10 cellular contexts compared by ENCODE assay signal in genomic region chr17:29151567-29151966, GRCh38. TPM values are rescaled to one million over a fixed set of nuclear protein-coding genes. Genes with fewer than 3 reads are reported as not detected.
A peak's percentile ranks its signal among the peaks of the same experiment; 100 is the strongest.
DNase-seq lines count a peak whose midpoint lies in the region; ATAC-seq, FAIRE-seq and TF ChIP-seq lines count a peak whose summit lies in the region.
"Had no signal": no experiment of that assay in that cellular context is flagged by ENCODE, and none has a peak within 500 bp of the region (broad histone marks: within the 10 kb centered on the region; RNA-seq: fewer than 3 reads in every experiment).

No MANE protein-coding gene starts in this region.

- no peaks in the 10 kb centered on the region for H4K20me1 ChIP-seq in SK-N-SH (ENCODE audit: insufficient read depth)
- H4K20me1 ChIP-seq in endothelial cell of umbilical vein (replicated peaks; ENCODE audit: control insufficient read depth, extremely low read depth, insufficient read depth, low read length), result no peaks in the 10 kb centered on the region

- 35% methylated on average over 4 of the region's 4 CpGs for WGBS in SK-N-SH (ENCODE audit: low lambda C conversion rate)

- no peaks in the 10 kb centered on the region for H3K27me3 Mint-ChIP-seq in progenitor cell of endocrine pancreas

- TF ChIP-seq POLR2A in endothelial cell of umbilical vein (IDR thresholded peaks at IDR 0.05; ENCODE audit: low read depth, low read length), result no peak

- CTCF ChIA-PET in SK-N-SH (lab: Yijun Ruan, JAX) (interaction anchor here (15.7 to 22.3 kb wide), 3 partner anchors 30 to 65 kb away, joined by 276 to 535 read pairs (median 438); partner anchors contain the start of gene MYO18A), endothelial cell of umbilical vein (lab: Charles Lee) (interaction anchor here (2.2 to 4.6 kb wide), 2 partner anchors 27 to 28 kb away, joined by 11 to 242 read pairs; partner anchors contain the start of gene MYO18A)

- H3K36me3 Mint-ChIP-seq in progenitor cell of endocrine pancreas (ENCODE audit: insufficient read depth), result no peaks in the 10 kb centered on the region

- H2AFZ ChIP-seq in SK-N-SH (ENCODE audit: low read depth) (no peak overlapping the region), endothelial cell of umbilical vein (ENCODE audit: low read depth, low read length) (no peak overlapping the region)

- no peak for TF ChIP-seq RAD21 in SK-N-SH (IDR thresholded peaks at IDR 0.05; ENCODE audit: low read length)

- no peaks in the 10 kb centered on the region for H3K36me3 ChIP-seq in SK-N-SH (replicated peaks in 1 of 2; ENCODE audit: control insufficient read depth in 1 of 2, insufficient read depth in 2 of 2, low read length in 1 of 2)
- no peaks in the 10 kb centered on the region for H3K36me3 ChIP-seq in endothelial cell of umbilical vein (ENCODE audit: control insufficient read depth in 2 of 2, extremely low read depth in 1 of 2, insufficient read depth in 2 of 2, low read length in 2 of 2)
- H3K36me3 ChIP-seq: esophagus muscularis mucosa had no signal

- dilution Hi-C loops in endothelial cell of umbilical vein (cut with MboI; ENCODE audit: extremely low pct_ligation_motif_present, low sequenced_read_pairs), result no loop called here

- peak overlapping the region; percentile 86 for H3K27ac Mint-ChIP-seq in progenitor cell of endocrine pancreas

- H3K9ac ChIP-seq in SK-N-SH (no peak overlapping the region), endothelial cell of umbilical vein (replicated peaks; ENCODE audit: extremely low read depth, insufficient read depth, low read length) (no peak overlapping the region)

- peak; percentile 64 for FAIRE-seq in endothelial cell of umbilical vein (lab: Jason Lieb, UNC)

- peaks cover 43 to 57% of the 10 kb centered on the region in 2 experiments for H3K4me1 ChIP-seq in SK-N-SH (ENCODE audit: control insufficient read depth in 1 of 2, insufficient read depth in 2 of 2, low read depth in 1 of 2, low read length in 1 of 2)
- peaks cover 36% of the 10 kb centered on the region for H3K4me1 ChIP-seq in endothelial cell of umbilical vein (ENCODE audit: control insufficient read depth, extremely low read depth, insufficient read depth, low read length)

- intact Hi-C loops in endothelial cell of umbilical vein (cut with micrococcal nuclease), result no loop called here

- TF ChIP-seq EP300 in SK-N-SH (IDR thresholded peaks at IDR 0.05; ENCODE audit: borderline replicate concordance in 1 of 2, low read depth in 1 of 2, low read length in 1 of 2), result 0 out of 4 replicates have a peak, but pooled peaks of 1 of the 2 experiments have one; percentile 5

- H3K4me3 ChIP-seq in SK-N-SH (ENCODE audit: low read depth in 2 of 2, low read length in 1 of 2) (no peak overlapping the region), endothelial cell of umbilical vein (replicated peaks in 1 of 3; ENCODE audit: insufficient read depth in 1 of 3, low read depth in 1 of 3, low read length in 3 of 3) (no peak overlapping the region)
- H3K4me3 ChIP-seq: esophagus muscularis mucosa had no signal

- H3K79me2 ChIP-seq in SK-N-SH (ENCODE audit: insufficient read depth), result peaks cover 7% of the 10 kb centered on the region; the same call in 1 of the 2 replicates
- no peaks in the 10 kb centered on the region for H3K79me2 ChIP-seq in endothelial cell of umbilical vein (ENCODE audit: control insufficient read depth, insufficient read depth, low read length)

- no peaks in the 10 kb centered on the region for H3K27me3 ChIP-seq in SK-N-SH (ENCODE audit: insufficient read depth)
- H3K27me3 ChIP-seq in endothelial cell of umbilical vein (ENCODE audit: control insufficient read depth in 2 of 2, insufficient read depth in 2 of 2, low read length in 2 of 2), result no peaks in the 10 kb centered on the region
- H3K27me3 ChIP-seq: esophagus muscularis mucosa had no signal

- no peak for ATAC-seq in HG02610 (IDR thresholded peaks at IDR 0.05; ENCODE audit: unreplicated experiment)
- no peak for ATAC-seq in HG03039 (IDR thresholded peaks at IDR 0.05; ENCODE audit: unreplicated experiment)
- no peak for ATAC-seq in GM21447 (IDR thresholded peaks at IDR 0.05; ENCODE audit: unreplicated experiment)

- H3F3A ChIP-seq in SK-N-SH (replicated peaks; ENCODE audit: insufficient read depth), result peaks cover 15% of the 10 kb centered on the region

- H3K9me3 Mint-ChIP-seq in progenitor cell of endocrine pancreas (ENCODE audit: low read depth), result no peaks in the 10 kb centered on the region

- H3K27ac ChIP-seq in SK-N-SH (ENCODE audit: low read depth in 2 of 2, low read length in 1 of 2) (peak overlapping the region in 1 of 2 experiments; percentile 71; a peak in 2 of 4 replicates), endothelial cell of umbilical vein (ENCODE audit: insufficient read depth, low read depth, low read length) (no peak overlapping the region)

- POLR2A ChIA-PET in SK-N-SH (lab: Yijun Ruan, JAX) (no interaction called here), endothelial cell of umbilical vein (lab: Charles Lee) (no interaction called here)

- no peak overlapping the region for H3K4me3 Mint-ChIP-seq in progenitor cell of endocrine pancreas (ENCODE audit: low read depth)

- TF ChIP-seq CTCF in SK-N-SH (IDR thresholded peaks at IDR 0.05) (no peak), endothelial cell of umbilical vein (IDR thresholded peaks at IDR 0.05; ENCODE audit: extremely low read depth in 1 of 2, insufficient read depth in 1 of 2, low read depth in 1 of 2, low read length in 2 of 2) (no peak), progenitor cell of endocrine pancreas (IDR thresholded peaks at IDR 0.05; ENCODE audit: unreplicated experiment) (no peak)

- no peaks in the 10 kb centered on the region for H3K9me3 ChIP-seq in SK-N-SH
- H3K9me3 ChIP-seq in endothelial cell of umbilical vein (replicated peaks; ENCODE audit: control insufficient read depth, insufficient read depth, low read length), result no peaks in the 10 kb centered on the region
- H3K9me3 ChIP-seq: esophagus muscularis mucosa had no signal

- H3K4me1 Mint-ChIP-seq in progenitor cell of endocrine pancreas (ENCODE audit: low read depth), result peaks cover 47% of the 10 kb centered on the region

- H3K9me2 ChIP-seq in SK-N-SH, result no peaks in the 10 kb centered on the region

- no peaks in the 10 kb centered on the region for H3K9me1 ChIP-seq in endothelial cell of umbilical vein (replicated peaks; ENCODE audit: control insufficient read depth, extremely low read depth, insufficient read depth, low read length)

- H3K4me2 ChIP-seq in SK-N-SH (peak overlapping the region; percentile 69), endothelial cell of umbilical vein (ENCODE audit: insufficient read depth, low read length) (no peak overlapping the region)

- BruUV-seq in endothelial cell of umbilical vein (replicated peaks; lab: Mats Ljungman, UMichigan), result no TSS peak

- DNase-seq in H4 (ENCODE audit: low spot score) (peak; percentile 58), SK-N-SH (no peak), endothelial cell of umbilical vein (ENCODE audit: low read depth, low spot score) (no peak), progenitor cell of endocrine pancreas (ENCODE audit: low spot score, unreplicated experiment) (no peak), NCI-H774 (lab: John Stamatoyannopoulos, UW) (no peak)
- DNase-seq: activated gamma-delta T cell treated with Interleukin-2 at 50 U/mL for 16 hours had no signal

TF ChIP-seq in SK-N-SH, 30 proteins besides CTCF, POLR2A, EP300 and RAD21:
- TF ChIP-seq MAX (IDR thresholded peaks at IDR 0.05; ENCODE audit: low read depth) (0 out of 2 replicates have a peak, but pooled peaks have one; percentile 18), JUND (IDR thresholded peaks at IDR 0.05) (peak; percentile 13; the same call in 1 of the 2 replicates), FOSL2 (IDR thresholded peaks at IDR 0.05; ENCODE audit: borderline replicate concordance, low read depth) (peak; percentile 30; the same call in 1 of the 2 replicates), TEAD4 (IDR thresholded peaks at IDR 0.05; ENCODE audit: borderline replicate concordance, insufficient read depth) (0 out of 2 replicates have a peak, but pooled peaks have one; percentile 42), ELF1 (IDR thresholded peaks at IDR 0.05) (no peak)

TF ChIP-seq in endothelial cell of umbilical vein, 7 proteins besides CTCF, POLR2A, EP300 and RAD21:
- no peak for TF ChIP-seq EZH2 (IDR thresholded peaks at IDR 0.05; ENCODE audit: borderline replicate concordance, low read depth, low read length, severe bottlenecking)
- TF ChIP-seq FOS (IDR thresholded peaks at IDR 0.05; ENCODE audit: borderline replicate concordance, insufficient read depth, low read length), result no peak
- no peak for TF ChIP-seq MYC (IDR thresholded peaks at IDR 0.05; ENCODE audit: low read depth, low read length)

RNA-seq across cellular contexts. Expression of gene MYO18A, which starts 28.6 kb away (rescaled TPM):
- 8.4 and 10.1 TPM in 2 replicates for total RNA-seq in H4 (2014; rRNA removed; shearing (Covaris generic))
- polyA plus RNA-seq in SK-N-SH (2012; rRNA removed) (6.0 and 6.6 TPM in 2 replicates), endothelial cell of umbilical vein (3.9 and 4.5 TPM in 2 replicates)
- polyA plus RNA-seq in SK-N-SH (2012; cell fraction: cytosol; rRNA removed), result 5.2 and 5.3 TPM in 2 replicates
- 31.2 and 36.7 TPM in 2 replicates for polyA plus RNA-seq in SK-N-SH (2012; cell fraction: nucleus; rRNA removed)
- total RNA-seq in endothelial cell of umbilical vein (20.6 and 28.3 TPM in 2 replicates), progenitor cell of endocrine pancreas (75.7 and 77.1 TPM in 2 replicates)
- 3.7 and 4.6 TPM in 2 replicates for polyA plus RNA-seq in endothelial cell of umbilical vein (2011; cell fraction: cytosol; rRNA removed)
- 17.3 and 26.0 TPM in 2 replicates for polyA plus RNA-seq in endothelial cell of umbilical vein (2011; cell fraction: nucleus; rRNA removed)
- polyA plus RNA-seq in endothelial cell of umbilical vein (2012), result 15.0 and 19.6 TPM in 2 replicates
- polyA minus RNA-seq in endothelial cell of umbilical vein, result 17.9 and 22.6 TPM in 2 replicates
- polyA minus RNA-seq in endothelial cell of umbilical vein (2011; cell fraction: cytosol; rRNA and poly(A)+ RNA removed), result 19.3 TPM
- 22.6 and 25.2 TPM in 2 replicates for polyA minus RNA-seq in endothelial cell of umbilical vein (2011; cell fraction: nucleus; rRNA and poly(A)+ RNA removed)
